8 cellular contexts compared by ENCODE assay signal in genomic region chr17:82107341-82107860, GRCh38. TPM values are rescaled to one million over a fixed set of nuclear protein-coding genes. Genes with fewer than 3 reads are reported as not detected.
DNase-seq lines count a peak whose midpoint lies in the region; ATAC-seq, FAIRE-seq and TF ChIP-seq lines count a peak whose summit lies in the region.

No MANE protein-coding gene starts in this region.

- H3K27me3 ChIP-seq in right lobe of liver = no peaks in the 10 kb centered on the region

- H3K36me3 Mint-ChIP-seq in activated CD4-positive, alpha-beta memory T cell treated with anti-CD3 and anti-CD28 coated beads, Interleukin-2, amount 10 ng/mL, durations not matched to agents 7 days and 5 days (ENCODE audit: low read depth) = no peaks in the 10 kb centered on the region

- CTCF ChIA-PET in activated CD4-positive, alpha-beta memory T cell treated with anti-CD3 and anti-CD28 coated beads, Interleukin-2, amount 10 ng/mL, durations not matched to agents 7 days and 5 days (lab: Charles Lee) = interaction anchor here (1.2 to 2.1 kb wide), 5 partner anchors 9 to 49 kb away, joined by 4 to 13 read pairs (median 5); no protein-coding TSS in a partner anchor

- H3K4me1 Mint-ChIP-seq in activated CD4-positive, alpha-beta memory T cell treated with anti-CD3 and anti-CD28 coated beads, Interleukin-2, amount 10 ng/mL, durations not matched to agents 7 days and 5 days = peaks cover 45% of the 10 kb centered on the region

- no peaks in the 10 kb centered on the region for H3K36me3 ChIP-seq in right lobe of liver

- peak overlapping the region in 2 of 3 donors; percentile 99 for H3K27ac ChIP-seq in right lobe of liver

- TF ChIP-seq CTCF in GM12864 (IDR thresholded peaks at IDR 0.05; ENCODE audit: low read depth, low read length, missing control alignments) (peak; percentile 36), right lobe of liver (IDR thresholded peaks at IDR 0.05) (peak in 3 of 4 donors; percentile 21 to 38 (median 27))

- peaks cover 0 to 95% (median 47%) of the 10 kb centered on the region in 4 donors for H3K4me1 ChIP-seq in right lobe of liver

- FAIRE-seq in GM12891 (lab: Jason Lieb, UNC) (no peak), H54 (lab: Jason Lieb, UNC) (no peak)

- WGBS in right lobe of liver (ENCODE audit: insufficient coverage, low coverage, low lambda C conversion rate, missing lambda C conversion rate) = no CpG with 5 or more reads among the region's 24 CpGs

- H3K9me3 Mint-ChIP-seq in activated CD4-positive, alpha-beta memory T cell treated with anti-CD3 and anti-CD28 coated beads, Interleukin-2, amount 10 ng/mL, durations not matched to agents 7 days and 5 days = no peaks in the 10 kb centered on the region

- no peak overlapping the region for H3K4me3 Mint-ChIP-seq in activated CD4-positive, alpha-beta memory T cell treated with anti-CD3 and anti-CD28 coated beads, Interleukin-2, amount 10 ng/mL, durations not matched to agents 7 days and 5 days

- H3K9me3 ChIP-seq in right lobe of liver = no peaks in the 10 kb centered on the region

- intact Hi-C loops in right lobe of liver (cut with DNase I) = no loop called here

- H3K4me3 ChIP-seq in GM12864 (ENCODE audit: low read depth, low read length) (no peak overlapping the region), right lobe of liver (no peak overlapping the region)

- TF ChIP-seq POLR2A in right lobe of liver (IDR thresholded peaks at IDR 0.05) = no peak
- no peak for TF ChIP-seq POLR2A in GM12891 (IDR thresholded peaks at IDR 0.05; ENCODE audit: low read depth, low read length)
- TF ChIP-seq POLR2A in H54 (IDR thresholded peaks at IDR 0.05; ENCODE audit: low read depth, low read length) = no peak

- H3K27me3 Mint-ChIP-seq in activated CD4-positive, alpha-beta memory T cell treated with anti-CD3 and anti-CD28 coated beads, Interleukin-2, amount 10 ng/mL, durations not matched to agents 7 days and 5 days = no peaks in the 10 kb centered on the region

- ATAC-seq in right lobe of liver = peak in 1 of 4 donors; percentile 0
- no peak for ATAC-seq in HG02623 (IDR thresholded peaks at IDR 0.05; ENCODE audit: unreplicated experiment)

- DNase-seq in AML-193 (lab: John Stamatoyannopoulos, UW) = peak; percentile 24 to 29
- no peak for DNase-seq in GM12864 (ENCODE audit: low read depth)
- no peak for DNase-seq in activated CD4-positive, alpha-beta memory T cell treated with anti-CD3 and anti-CD28 coated beads, Interleukin-2, amount 10 ng/mL, durations not matched to agents 7 days and 5 days
- peak; percentile 33 to 64 (median 61) for DNase-seq in right lobe of liver
- no peak for DNase-seq in GM12891 (ENCODE audit: insufficient read length, low spot score)
- DNase-seq in H54 (ENCODE audit: insufficient read length, low spot score) = no peak
- DNase-seq in SHP77 treated with DMSO at 0.1 percent for 48 hours (lab: John Stamatoyannopoulos, UW) = no peak

- POLR2A ChIA-PET in activated CD4-positive, alpha-beta memory T cell treated with anti-CD3 and anti-CD28 coated beads, Interleukin-2, amount 10 ng/mL, durations not matched to agents 7 days and 5 days (lab: Charles Lee) = interaction anchor here (0.8 to 3.9 kb wide), 7 partner anchors 10 to 424 kb away, joined by 3 to 21 read pairs (median 6); partner anchors contain the start of genes ARL16, DCXR, DUS1L and FASN

- H3K27ac Mint-ChIP-seq in activated CD4-positive, alpha-beta memory T cell treated with anti-CD3 and anti-CD28 coated beads, Interleukin-2, amount 10 ng/mL, durations not matched to agents 7 days and 5 days = peak overlapping the region; percentile 94

TF ChIP-seq in GM12891, 5 proteins besides CTCF, POLR2A, EP300 and RAD21:
- TF ChIP-seq SPI1 (IDR thresholded peaks at IDR 0.05; ENCODE audit: low read depth, low read length) = no peak
- TF ChIP-seq TAF1 (IDR thresholded peaks at IDR 0.05; ENCODE audit: low read depth, low read length) = no peak
- TF ChIP-seq POLR2AphosphoS5 (IDR thresholded peaks at IDR 0.05; ENCODE audit: low read depth, low read length) = no peak
- TF ChIP-seq POU2F2 (IDR thresholded peaks at IDR 0.05; ENCODE audit: low read depth, low read length) = no peak
- TF ChIP-seq PAX5 (IDR thresholded peaks at IDR 0.05; ENCODE audit: insufficient read depth, low read length, severe bottlenecking) = no peak

RNA-seq across cellular contexts. Expression of gene FASN, which starts 9.4 kb away (rescaled TPM):
- total RNA-seq in activated CD4-positive, alpha-beta memory T cell treated with anti-CD3 and anti-CD28 coated beads, Interleukin-2, amount 10 ng/mL, durations not matched to agents 7 days and 5 days = 100 to 1,000 TPM; 181 to 191 TPM
- total RNA-seq in right lobe of liver = 100 to 1,000 TPM in 4 of 6 experiments, 10 to 100 TPM in 2; 76.5 to 290 (median 217) TPM
- 59.2 TPM for polyA plus RNA-seq in GM12891 (2012; ENCODE audit: low read depth, missing spikeins)

RNA-seq across cellular contexts. Expression of gene DUS1L, which starts 41.8 kb away (rescaled TPM):
- total RNA-seq in activated CD4-positive, alpha-beta memory T cell treated with anti-CD3 and anti-CD28 coated beads, Interleukin-2, amount 10 ng/mL, durations not matched to agents 7 days and 5 days = 10 to 100 TPM; 98.8 to 99.3 TPM
- total RNA-seq in right lobe of liver = 100 to 1,000 TPM in 2 of 6 experiments, 10 to 100 TPM in 4; 61.8 to 115 (median 89.9) TPM
- polyA plus RNA-seq in GM12891 (2012; ENCODE audit: low read depth, missing spikeins) = 77.3 TPM

RNA-seq across cellular contexts. Expression of gene GPS1, which starts 55.7 kb away (rescaled TPM):
- 10 to 100 TPM; 69.0 to 75.6 TPM for total RNA-seq in activated CD4-positive, alpha-beta memory T cell treated with anti-CD3 and anti-CD28 coated beads, Interleukin-2, amount 10 ng/mL, durations not matched to agents 7 days and 5 days
- 10 to 100 TPM; 46.5 to 93.5 (median 62.1) TPM for total RNA-seq in right lobe of liver
- 48.7 TPM for polyA plus RNA-seq in GM12891 (2012; ENCODE audit: low read depth, missing spikeins)

RNA-seq across cellular contexts. Expression of gene RFNG, which starts 55.8 kb away (rescaled TPM):
- total RNA-seq in activated CD4-positive, alpha-beta memory T cell treated with anti-CD3 and anti-CD28 coated beads, Interleukin-2, amount 10 ng/mL, durations not matched to agents 7 days and 5 days = 10 to 100 TPM; 26.3 to 28.4 TPM
- 10 to 100 TPM; 29.9 to 53.3 (median 43.7) TPM for total RNA-seq in right lobe of liver
- 13.8 TPM for polyA plus RNA-seq in GM12891 (2012; ENCODE audit: low read depth, missing spikeins)

Comparison
In these comparisons a context has a peak if more than half of its experiments do, and no peak if none do; other contexts are left out.
1. DNase-seq: peak in AML-193 (2 of 2) and right lobe of liver (3 of 3); none in GM12864 (single experiment), activated CD4-positive, alpha-beta memory T cell treated with anti-CD3 and anti-CD28 coated beads, Interleukin-2, amount 10 ng/mL, durations not matched to agents 7 days and 5 days (single experiment), GM12891 (single experiment), H54 (single experiment) and SHP77 treated with DMSO at 0.1 percent for 48 hours (single experiment).